9 cellular contexts compared by ENCODE assay signal in the genomic region with DNA sequence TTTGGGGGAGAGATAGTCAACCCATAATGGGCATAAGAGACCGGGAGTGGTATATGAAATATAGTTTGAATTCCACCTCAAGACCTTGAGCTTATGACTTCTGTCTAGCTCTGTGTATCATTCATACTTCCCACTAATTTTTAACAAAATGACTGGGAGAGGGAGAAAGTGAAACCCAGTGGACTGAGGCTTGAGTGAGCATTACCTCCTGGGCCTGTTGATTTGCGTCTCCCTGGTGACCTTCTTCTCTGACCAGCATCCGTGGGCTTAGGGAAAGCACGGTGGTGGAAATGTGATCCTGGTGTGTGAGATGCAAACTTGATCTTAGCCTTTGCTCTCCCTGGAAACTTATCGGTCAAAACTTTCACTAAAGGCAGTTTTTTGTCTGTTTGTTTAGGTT.
DNase-seq lines count a peak whose midpoint lies in the region; ATAC-seq, FAIRE-seq and TF ChIP-seq lines count a peak whose summit lies in the region.
"Had no signal": no experiment of that assay in that cellular context is flagged by ENCODE, and none has a peak within 500 bp of the region (broad histone marks: within the 10 kb centered on the region; RNA-seq: fewer than 3 reads in every experiment).

No MANE protein-coding gene starts in this region.

- H3K27me3 Mint-ChIP-seq in HFFc6 (ENCODE audit: insufficient read depth) = peaks cover 2% of the 10 kb centered on the region; the same call in 1 of the 2 replicates

- POLR2A ChIA-PET in GM12878 (lab: Charles Lee) = no interaction called here

- no peak for TF ChIP-seq EP300 in GM12878 (IDR thresholded peaks at IDR 0.05; ENCODE audit: borderline replicate concordance in 1 of 2, control insufficient read depth in 1 of 2, low read depth in 2 of 2, low read length in 2 of 2)

- no peak overlapping the region for H3K4me3 ChIP-seq in GM12878

- no peaks in the 10 kb centered on the region for H3K27me3 ChIP-seq in GM12878 (replicated peaks in 1 of 2; ENCODE audit: control insufficient read depth in 2 of 2, insufficient read depth in 2 of 2, low read length in 1 of 2)

- intact Hi-C loops in GM12878 (cut with micrococcal nuclease; ENCODE audit: unreplicated experiment) = no loop called here

- FAIRE-seq in GM12878 (lab: Jason Lieb, UNC) = no peak

- H3K9me3 ChIP-seq in GM12878 (replicated peaks; ENCODE audit: control insufficient read depth, insufficient read depth, low read length) = peaks cover 15% of the 10 kb centered on the region

- H3K36me3 Mint-ChIP-seq in HFFc6 (ENCODE audit: low read depth) = peaks cover 39% of the 10 kb centered on the region

- no peak overlapping the region for H3K4me2 ChIP-seq in GM12878 (ENCODE audit: control insufficient read depth, insufficient read depth)

- no TSS peak for BruUV-seq in GM12878 (replicated peaks; lab: Mats Ljungman, UMichigan)

- H3K4me3 Mint-ChIP-seq in HFFc6 = no peak overlapping the region; the same call in 1 of the 2 replicates

- in situ Hi-C loops in GM12878 (cut with MboI) = no loop called here

- SMC1A ChIA-PET in GM12878 (lab: Charles Lee; ENCODE audit: uncharacterized antibody, unreplicated experiment) = interaction anchor here (0.6 to 1.6 kb wide), 6 partner anchors 8 to 278 kb away, joined by 3 to 5 read pairs (median 4); no protein-coding TSS in a partner anchor

- TF ChIP-seq POLR2A in GM12878 (IDR thresholded peaks at IDR 0.05; ENCODE audit: low read depth, low read length) = no peak

- DNase-seq in HFFc6 = no peak
- DNase-seq in GM12878 (ENCODE audit: low read depth, low spot score) = no peak
- peak; percentile 91 for DNase-seq in kidney tubule cell (ENCODE audit: low spot score)
- DNase-seq in stromal cell of bone marrow (ENCODE audit: low read depth) = peak; percentile 80
- no peak for DNase-seq in NAMALWA (ENCODE audit: low spot score)
- no peak for DNase-seq in cortex of kidney (lab: John Stamatoyannopoulos, UW)
- DNase-seq in GF-D8 (lab: John Stamatoyannopoulos, UW) = no peak
- DNase-seq: activated CD4-positive, CD25-positive, alpha-beta regulatory T cell treated with anti-CD3 and anti-CD28 coated beads, Interleukin-2, amount 50 U/mL, for 72 hours had no signal

- H3K4me1 ChIP-seq in GM12878 (ENCODE audit: control insufficient read depth, insufficient read depth, low read length) = no peaks in the 10 kb centered on the region; the same call in 1 of the 2 replicates

- TF ChIP-seq CTCF in HFFc6 (IDR thresholded peaks at IDR 0.05) (no peak), GM12878 (IDR thresholded peaks at IDR 0.05 in 2 of 3, conservative IDR thresholded peaks at IDR 0.05 in 1 of 3; ENCODE audit: control insufficient read depth in 2 of 3, extremely low read depth in 1 of 3, insufficient read depth in 1 of 3, low read depth in 3 of 3, low read length in 3 of 3) (no peak)

- no peak overlapping the region for H3K9ac ChIP-seq in GM12878 (ENCODE audit: control insufficient read depth, insufficient read depth, low read length)

- peaks cover 4% of the 10 kb centered on the region for H3K79me2 ChIP-seq in GM12878 (ENCODE audit: control insufficient read depth, insufficient read depth, low read length)

- H4K20me1 ChIP-seq in GM12878 (ENCODE audit: control insufficient read depth, insufficient read depth) = no peaks in the 10 kb centered on the region

- 58% methylated on average over 5 of the region's 5 CpGs for WGBS in GM12878 (ENCODE audit: insufficient coverage, insufficient replicate concordance, low lambda C conversion rate, missing lambda C conversion rate)

- peaks cover 20 to 42% of the 10 kb centered on the region in 2 experiments for H3K36me3 ChIP-seq in GM12878 (ENCODE audit: control insufficient read depth in 2 of 2, insufficient read depth in 2 of 2, low read length in 1 of 2)

- no peak overlapping the region for H3K27ac ChIP-seq in GM12878 (ENCODE audit: control insufficient read depth, insufficient read depth)

- peak overlapping the region; percentile 58; the same call in 1 of the 2 replicates for H3K27ac Mint-ChIP-seq in HFFc6

- CTCF ChIA-PET in GM12878 (lab: Yijun Ruan, JAX) = no interaction called here

- H2AFZ ChIP-seq in GM12878 (ENCODE audit: control insufficient read depth, low read depth, low read length) = no peak overlapping the region

- peak; percentile 48 for ATAC-seq in GM12878
- no peak for ATAC-seq in HG03378 (IDR thresholded peaks at IDR 0.05; ENCODE audit: unreplicated experiment)

- RAD21 ChIA-PET in GM12878 (lab: Charles Lee; ENCODE audit: unreplicated experiment) = interaction anchor here (1.0 kb wide), 1 partner anchor 27 kb away, joined by 3 read pairs; no protein-coding TSS in a partner anchor

- no peak for TF ChIP-seq RAD21 in GM12878 (IDR thresholded peaks at IDR 0.05; ENCODE audit: insufficient read depth, low read depth, low read length)

- peaks cover 16% of the 10 kb centered on the region for H3K9me3 Mint-ChIP-seq in HFFc6

- peaks cover 21% of the 10 kb centered on the region for H3K4me1 Mint-ChIP-seq in HFFc6 (ENCODE audit: low read depth)

TF ChIP-seq in GM12878, 131 proteins besides CTCF, POLR2A, EP300 and RAD21:
- TF ChIP-seq BCL11A (IDR thresholded peaks at IDR 0.05; ENCODE audit: low read depth, low read length) = 0 out of 2 replicates have a peak, but pooled peaks have one; percentile 28
- 0 out of 2 replicates have a peak, but pooled peaks have one; percentile 18 for TF ChIP-seq JUNB (IDR thresholded peaks at IDR 0.05)
- 0 out of 2 replicates have a peak, but pooled peaks have one; percentile 20 for TF ChIP-seq CBFB (IDR thresholded peaks at IDR 0.05; ENCODE audit: low read depth)
- TF ChIP-seq RUNX3 (IDR thresholded peaks at IDR 0.05; ENCODE audit: low read length) = peak; percentile 41; the same call in 1 of the 2 replicates
- TF ChIP-seq, protein P1, sequence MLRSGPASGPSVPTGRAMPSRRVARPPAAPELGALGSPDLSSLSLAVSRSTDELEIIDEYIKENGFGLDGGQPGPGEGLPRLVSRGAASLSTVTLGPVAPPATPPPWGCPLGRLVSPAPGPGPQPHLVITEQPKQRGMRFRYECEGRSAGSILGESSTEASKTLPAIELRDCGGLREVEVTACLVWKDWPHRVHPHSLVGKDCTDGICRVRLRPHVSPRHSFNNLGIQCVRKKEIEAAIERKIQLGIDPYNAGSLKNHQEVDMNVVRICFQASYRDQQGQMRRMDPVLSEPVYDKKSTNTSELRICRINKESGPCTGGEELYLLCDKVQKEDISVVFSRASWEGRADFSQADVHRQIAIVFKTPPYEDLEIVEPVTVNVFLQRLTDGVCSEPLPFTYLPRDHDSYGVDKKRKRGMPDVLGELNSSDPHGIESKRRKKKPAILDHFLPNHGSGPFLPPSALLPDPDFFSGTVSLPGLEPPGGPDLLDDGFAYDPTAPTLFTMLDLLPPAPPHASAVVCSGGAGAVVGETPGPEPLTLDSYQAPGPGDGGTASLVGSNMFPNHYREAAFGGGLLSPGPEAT (IDR thresholded peaks at IDR 0.05; ENCODE audit: low read depth) = no peak
- no peak for TF ChIP-seq RELA (IDR thresholded peaks at IDR 0.05; ENCODE audit: borderline replicate concordance, partially characterized antibody)
- TF ChIP-seq EED (IDR thresholded peaks at IDR 0.05; ENCODE audit: low read depth) = peak; percentile 18; the same call in 1 of the 2 replicates
TF ChIP-seq in GM12878: peak in this region for 5.

Comparison
In these comparisons a context has a peak if more than half of its experiments do, and no peak if none do; other contexts are left out.
1. DNase-seq: peak in kidney tubule cell (single experiment) and stromal cell of bone marrow (single experiment); none in HFFc6 (single experiment), GM12878 (single experiment), NAMALWA (single experiment), cortex of kidney (single experiment) and GF-D8 (single experiment).